Comparison of ENCODE assay signal across 11 cellular contexts in the genomic region with DNA sequence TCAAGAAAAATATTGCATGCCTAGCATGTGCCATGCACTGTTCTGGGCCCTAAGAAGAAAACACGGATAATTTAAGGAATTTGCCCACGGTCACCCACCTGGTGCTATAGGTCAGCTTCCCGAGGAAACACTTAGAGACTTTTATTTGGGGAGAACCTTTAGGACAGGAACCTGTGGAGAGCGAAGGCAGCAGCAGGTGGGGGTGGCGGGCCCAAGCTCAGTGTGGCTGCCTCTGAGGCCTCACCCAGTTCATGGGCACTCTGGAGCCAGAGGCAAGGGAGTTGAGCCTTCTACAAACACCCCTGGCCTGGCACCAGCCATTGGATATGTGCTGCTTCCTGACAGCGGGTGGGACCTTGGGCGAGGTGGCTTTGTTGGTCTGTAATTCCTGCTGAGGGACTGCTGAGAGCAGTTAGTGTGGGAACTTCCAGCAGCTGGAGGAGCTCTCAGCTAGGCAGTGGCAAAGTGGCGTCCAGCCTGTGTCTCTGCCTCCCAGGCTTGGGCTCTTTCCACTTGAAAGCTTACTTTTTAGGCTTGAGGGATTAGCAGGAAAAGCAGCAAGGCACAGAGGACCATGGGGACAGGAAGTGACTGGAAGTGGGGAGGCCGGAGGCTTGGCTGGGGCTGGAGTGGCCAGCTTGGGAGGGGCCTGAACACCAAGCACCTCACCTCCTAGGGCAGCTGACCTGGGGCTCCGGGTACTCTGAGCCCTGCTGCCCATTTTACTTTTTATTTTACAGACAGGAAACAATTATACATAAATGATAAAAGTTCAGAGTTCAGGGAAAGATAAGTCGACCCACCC. TPM values are rescaled to one million over a fixed set of nuclear protein-coding genes. Genes with fewer than 3 reads are reported as not detected.
DNase-seq lines count a peak whose midpoint lies in the region; ATAC-seq and TF ChIP-seq lines count a peak whose summit lies in the region.
"Had no signal": no experiment of that assay in that cellular context is flagged by ENCODE, and none has a peak within 500 bp of the region (broad histone marks: within the 10 kb centered on the region; RNA-seq: fewer than 3 reads in every experiment).

No MANE protein-coding gene starts in this region.

- no peak overlapping the region for H3K4me3 ChIP-seq in thyroid gland (replicated peaks in 1 of 3)

- no peaks in the 10 kb centered on the region for H3K27me3 ChIP-seq in thyroid gland

- peaks cover 40 to 44% of the 10 kb centered on the region in 2 donors for H3K36me3 ChIP-seq in thyroid gland

- peak; percentile 28 for TF ChIP-seq CTCF in chondrocyte (IDR thresholded peaks at IDR 0.05)
- peak in 1 of 6 experiments; percentile 8 for TF ChIP-seq CTCF in thyroid gland (IDR thresholded peaks at IDR 0.05)

- no peak for DNase-seq in activated naive CD4-positive, alpha-beta T cell treated with anti-CD3 and anti-CD28 coated beads for 36 hours
- no peak for DNase-seq in activated naive CD4-positive, alpha-beta T cell (lab: John Stamatoyannopoulos, UW)
- DNase-seq in chondrocyte (ENCODE audit: low spot score) = no peak
- peak; percentile 40 for DNase-seq in midbrain (lab: John Stamatoyannopoulos, UW)
- peak; percentile 64 to 65 for DNase-seq in thyroid gland
- no peak for DNase-seq in ACHN
- DNase-seq: activated CD4-positive, alpha-beta memory T cell treated with anti-CD3 and anti-CD28 coated beads, Interleukin-2, amount 10 ng/mL, durations not matched to agents 7 days and 5 days; mesendoderm had no signal

- H3K36me3 Mint-ChIP-seq in activated naive CD4-positive, alpha-beta T cell treated with anti-CD3 and anti-CD28 coated beads for 36 hours (ENCODE audit: low read depth) = peaks cover 30% of the 10 kb centered on the region
- H3K36me3 Mint-ChIP-seq in chondrocyte (ENCODE audit: low read depth) = peaks cover 33% of the 10 kb centered on the region

- H3K9me3 ChIP-seq in thyroid gland = no peaks in the 10 kb centered on the region

- CTCF ChIA-PET in activated naive CD4-positive, alpha-beta T cell treated with anti-CD3 and anti-CD28 coated beads for 36 hours (lab: Charles Lee) = interaction anchor here (1.6 to 1.7 kb wide), 2 partner anchors 270 to 281 kb away, joined by 3 to 4 read pairs; no protein-coding TSS in a partner anchor

- no peaks in the 10 kb centered on the region for H3K27me3 Mint-ChIP-seq in activated naive CD4-positive, alpha-beta T cell treated with anti-CD3 and anti-CD28 coated beads for 36 hours (ENCODE audit: low read depth)
- H3K27me3 Mint-ChIP-seq in chondrocyte (ENCODE audit: low read depth) = no peaks in the 10 kb centered on the region
- H3K27me3 Mint-ChIP-seq: activated CD4-positive, alpha-beta memory T cell treated with anti-CD3 and anti-CD28 coated beads, Interleukin-2, amount 10 ng/mL, durations not matched to agents 7 days and 5 days had no signal

- H3K4me3 Mint-ChIP-seq in activated naive CD4-positive, alpha-beta T cell treated with anti-CD3 and anti-CD28 coated beads for 36 hours = no peak overlapping the region
- no peak overlapping the region for H3K4me3 Mint-ChIP-seq in chondrocyte (ENCODE audit: unreplicated experiment)
- H3K4me3 Mint-ChIP-seq: activated CD4-positive, alpha-beta memory T cell treated with anti-CD3 and anti-CD28 coated beads, Interleukin-2, amount 10 ng/mL, durations not matched to agents 7 days and 5 days had no signal

- peaks cover 3% of the 10 kb centered on the region for H3K4me1 Mint-ChIP-seq in activated naive CD4-positive, alpha-beta T cell treated with anti-CD3 and anti-CD28 coated beads for 36 hours (ENCODE audit: low read depth)
- H3K4me1 Mint-ChIP-seq in chondrocyte (ENCODE audit: low read depth) = peaks cover 15% of the 10 kb centered on the region

- in situ Hi-C loops in ACHN (cut with HindIII; ENCODE audit: low pct_ligation_motif_present, low pct_unique_long_range_greater_than_20kb, low sequenced_read_pairs) = no loop called here

- TF ChIP-seq POLR2A in thyroid gland (IDR thresholded peaks at IDR 0.05) = peak in 1 of 2 donors; percentile 10

- 58 to 60% methylated on average over 11 of the region's 11 CpGs for WGBS in thyroid gland, 2 donors

- ATAC-seq in GM18511 (IDR thresholded peaks at IDR 0.05; ENCODE audit: unreplicated experiment) = no peak
- ATAC-seq in GM19467 (IDR thresholded peaks at IDR 0.05; ENCODE audit: unreplicated experiment) = no peak

- peak overlapping the region; percentile 38 for H3K27ac Mint-ChIP-seq in activated naive CD4-positive, alpha-beta T cell treated with anti-CD3 and anti-CD28 coated beads for 36 hours
- H3K27ac Mint-ChIP-seq in chondrocyte (ENCODE audit: unreplicated experiment) = peak overlapping the region; percentile 46
- H3K27ac Mint-ChIP-seq: activated CD4-positive, alpha-beta memory T cell treated with anti-CD3 and anti-CD28 coated beads, Interleukin-2, amount 10 ng/mL, durations not matched to agents 7 days and 5 days had no signal

- H3K9me3 Mint-ChIP-seq in activated naive CD4-positive, alpha-beta T cell treated with anti-CD3 and anti-CD28 coated beads for 36 hours = no peaks in the 10 kb centered on the region
- no peaks in the 10 kb centered on the region for H3K9me3 Mint-ChIP-seq in chondrocyte (ENCODE audit: low read depth)
- H3K9me3 Mint-ChIP-seq: activated CD4-positive, alpha-beta memory T cell treated with anti-CD3 and anti-CD28 coated beads, Interleukin-2, amount 10 ng/mL, durations not matched to agents 7 days and 5 days had no signal

- peak overlapping the region; percentile 7 to 71 (median 32) for H3K27ac ChIP-seq in thyroid gland
- H3K27ac ChIP-seq: C4-2B had no signal

- H3K4me1 ChIP-seq in thyroid gland = peaks cover 14 to 20% of the 10 kb centered on the region in 2 donors

- intact Hi-C loops in activated naive CD4-positive, alpha-beta T cell treated with anti-CD3 and anti-CD28 coated beads for 36 hours (cut with micrococcal nuclease) = no loop called here
- intact Hi-C loops in thyroid gland (cut with DNase I) = no loop called here

RNA-seq across cellular contexts. Expression of gene MRPL37, which starts 19.1 kb away (rescaled TPM):
- total RNA-seq in activated naive CD4-positive, alpha-beta T cell treated with anti-CD3 and anti-CD28 coated beads for 36 hours = 100 to 1,000 TPM; 203 to 211 TPM
- 66.0 to 66.9 TPM (median 66.3 TPM) in 3 replicates for total RNA-seq in chondrocyte
- 10 to 100 TPM; 29.8 to 71.3 (median 48.0) TPM for total RNA-seq in thyroid gland

RNA-seq across cellular contexts. Expression of gene CYB5RL, which starts 19.3 kb away (rescaled TPM):
- 10 to 100 TPM; 12.7 to 13.6 TPM for total RNA-seq in activated naive CD4-positive, alpha-beta T cell treated with anti-CD3 and anti-CD28 coated beads for 36 hours
- 7.0 to 7.8 TPM (median 7.5 TPM) in 3 replicates for total RNA-seq in chondrocyte
- 1 to 10 TPM; 3.7 to 6.2 (median 5.2) TPM for total RNA-seq in thyroid gland

Comparison
In these comparisons a context has a peak if more than half of its experiments do, and no peak if none do; other contexts are left out.
1. DNase-seq: peak in midbrain (single experiment) and thyroid gland (2 of 2); none in activated naive CD4-positive, alpha-beta T cell treated with anti-CD3 and anti-CD28 coated beads for 36 hours (single experiment), activated naive CD4-positive, alpha-beta T cell (0 of 4), chondrocyte (single experiment) and ACHN (single experiment).